In the genomic region with DNA sequence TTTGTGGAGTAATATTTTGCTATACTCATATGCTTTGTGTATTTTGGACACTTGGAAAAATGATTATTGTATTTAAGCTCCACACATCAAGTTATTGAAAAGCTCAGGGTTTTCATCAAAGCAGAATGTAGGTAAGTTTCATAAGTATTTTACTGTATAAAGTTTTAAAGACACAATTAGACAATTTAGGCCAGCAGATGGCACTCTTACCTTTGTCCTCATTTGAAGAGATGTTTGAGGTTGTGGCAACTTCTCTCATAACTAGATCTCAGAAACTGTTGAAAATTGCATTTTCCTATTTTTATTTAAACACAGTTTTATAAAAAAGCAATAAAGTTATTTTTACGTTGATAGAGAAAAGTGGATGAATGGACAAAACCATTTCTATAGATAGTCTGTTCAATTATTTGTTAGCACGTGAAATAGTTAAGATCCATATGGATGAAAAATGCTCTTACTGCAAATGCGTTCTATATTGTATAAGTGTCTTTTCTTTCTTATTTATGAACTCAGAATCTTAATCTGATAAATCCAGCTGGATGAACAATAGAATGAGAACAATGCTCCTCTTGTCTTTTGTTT, we compare ENCODE assay signal across 9 cellular contexts.
DNase-seq lines count a peak whose midpoint lies in the region; ATAC-seq and TF ChIP-seq lines count a peak whose summit lies in the region.
"Had no signal": no experiment of that assay in that cellular context is flagged by ENCODE, and none has a peak within 500 bp of the region (broad histone marks: within the 10 kb centered on the region; RNA-seq: fewer than 3 reads in every experiment).

No MANE protein-coding gene starts in this region.

- ATAC-seq in GM21737 (IDR thresholded peaks at IDR 0.05; ENCODE audit: unreplicated experiment) (no peak), HG03457 (IDR thresholded peaks at IDR 0.05; ENCODE audit: unreplicated experiment) (no peak)

- H3K27me3 Mint-ChIP-seq in activated CD4-positive, alpha-beta T cell treated with anti-CD3 and anti-CD28 coated beads, Interleukin-2, amount 10 ng/mL, durations not matched to agents 7 days and 5 days: peaks cover 2% of the 10 kb centered on the region
- H3K27me3 Mint-ChIP-seq: naive B cell had no signal

- H3K4me1 Mint-ChIP-seq in activated CD4-positive, alpha-beta T cell treated with anti-CD3 and anti-CD28 coated beads, Interleukin-2, amount 10 ng/mL, durations not matched to agents 7 days and 5 days: no peaks in the 10 kb centered on the region
- H3K4me1 Mint-ChIP-seq: naive B cell had no signal

- CTCF ChIA-PET in activated CD4-positive, alpha-beta T cell treated with anti-CD3 and anti-CD28 coated beads, Interleukin-2, amount 10 ng/mL, durations not matched to agents 7 days and 5 days (lab: Charles Lee): interaction anchor here (0.6 to 0.9 kb wide), 3 partner anchors 176 to 480 kb away, joined by 3 to 5 read pairs (median 3); no protein-coding TSS in a partner anchor

- DNase-seq in AML-193 (lab: John Stamatoyannopoulos, UW) (peak; percentile 51 to 58), NCI-H1417 treated with DMSO at 0.1 percent for 48 hours (lab: John Stamatoyannopoulos, UW) (peak; percentile 23), glomerular endothelial cell (ENCODE audit: extremely low read depth, low read depth, low spot score) (peak; percentile 88), retina (peak; percentile 42)
- peak; percentile 59 for DNase-seq in activated CD4-positive, alpha-beta T cell treated with anti-CD3 and anti-CD28 coated beads, Interleukin-2, amount 10 ng/mL, durations not matched to agents 7 days and 5 days
- DNase-seq: naive B cell had no signal

- H3K36me3 Mint-ChIP-seq in activated CD4-positive, alpha-beta T cell treated with anti-CD3 and anti-CD28 coated beads, Interleukin-2, amount 10 ng/mL, durations not matched to agents 7 days and 5 days (ENCODE audit: low read depth): no peaks in the 10 kb centered on the region
- H3K36me3 Mint-ChIP-seq: naive B cell had no signal

- no peak overlapping the region for H3K27ac Mint-ChIP-seq in activated CD4-positive, alpha-beta T cell treated with anti-CD3 and anti-CD28 coated beads, Interleukin-2, amount 10 ng/mL, durations not matched to agents 7 days and 5 days
- H3K27ac Mint-ChIP-seq: naive B cell had no signal

- H3K9me3 Mint-ChIP-seq in activated CD4-positive, alpha-beta T cell treated with anti-CD3 and anti-CD28 coated beads, Interleukin-2, amount 10 ng/mL, durations not matched to agents 7 days and 5 days: peaks cover 4% of the 10 kb centered on the region

- TF ChIP-seq CTCF in GM12872 (IDR thresholded peaks at IDR 0.05; ENCODE audit: insufficient read depth, low read depth, low read length): peak; percentile 48; the same call in 2 of the 3 replicates

- POLR2A ChIA-PET in activated CD4-positive, alpha-beta T cell treated with anti-CD3 and anti-CD28 coated beads, Interleukin-2, amount 10 ng/mL, durations not matched to agents 7 days and 5 days (lab: Charles Lee): no interaction called here

- H3K4me3 Mint-ChIP-seq in activated CD4-positive, alpha-beta T cell treated with anti-CD3 and anti-CD28 coated beads, Interleukin-2, amount 10 ng/mL, durations not matched to agents 7 days and 5 days: no peak overlapping the region
- H3K4me3 Mint-ChIP-seq: naive B cell had no signal

Comparison
In these comparisons a context has a peak if more than half of its experiments do, and no peak if none do; other contexts are left out.
1. DNase-seq: peak in every context shown above with its lines; median percentile 88 in glomerular endothelial cell; 59 in activated CD4-positive, alpha-beta T cell treated with anti-CD3 and anti-CD28 coated beads, Interleukin-2, amount 10 ng/mL, durations not matched to agents 7 days and 5 days; 54 in AML-193; 42 in retina; 23 in NCI-H1417 treated with DMSO at 0.1 percent for 48 hours.